ENCODE assay signal across 8 cellular contexts in the genomic region with DNA sequence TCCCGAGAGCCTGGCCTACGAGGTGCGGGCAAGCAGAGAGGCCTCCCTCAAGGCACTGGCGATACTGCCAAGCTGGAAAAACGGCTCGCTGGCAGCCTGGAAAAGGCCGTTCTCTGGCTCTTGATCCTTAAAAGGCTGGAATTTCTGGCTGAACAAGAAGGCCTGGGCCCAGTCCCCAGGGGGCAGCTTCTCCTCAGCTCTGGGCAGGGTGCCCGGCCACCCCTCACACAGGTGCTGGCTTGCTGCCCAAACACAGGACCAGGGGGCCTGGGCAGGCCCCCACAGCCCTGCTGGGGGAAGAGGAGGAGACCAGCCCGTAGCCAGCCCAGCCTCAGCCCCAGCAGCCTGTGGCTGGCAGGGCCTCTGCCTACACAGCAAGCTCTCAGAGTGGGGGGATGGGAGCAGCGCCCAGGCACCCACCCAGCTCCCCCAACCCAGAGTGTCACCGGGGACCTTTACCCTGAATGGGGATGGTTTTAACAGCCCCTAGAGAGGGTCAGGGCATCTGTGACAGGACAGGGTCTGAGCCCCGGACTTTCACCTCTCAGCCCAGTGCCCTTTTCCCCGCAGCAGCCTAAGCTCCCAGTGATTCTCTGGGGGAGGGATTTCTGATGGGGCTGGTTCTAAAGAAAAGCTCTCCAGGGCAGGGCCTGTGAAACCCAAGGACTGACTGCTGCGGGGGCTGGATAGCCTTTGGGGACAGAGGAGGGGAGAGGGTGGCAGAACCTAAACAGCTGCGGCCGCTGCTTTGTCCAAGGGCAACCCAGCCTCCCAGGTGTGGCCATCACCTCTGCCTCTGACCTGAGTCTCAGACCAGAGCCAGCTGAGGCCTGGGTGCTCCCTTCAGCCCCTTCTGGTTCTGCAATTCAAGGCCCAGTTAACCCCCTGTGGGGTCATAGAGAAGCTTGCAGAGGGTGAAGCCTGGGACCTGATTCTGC. TPM values are rescaled to one million over a fixed set of nuclear protein-coding genes. Genes with fewer than 3 reads are reported as not detected.
A peak's percentile ranks its signal among the peaks of the same experiment; 100 is the strongest.
DNase-seq lines count a peak whose midpoint lies in the region; ATAC-seq and TF ChIP-seq lines count a peak whose summit lies in the region.

No MANE protein-coding gene starts in this region.

- peak overlapping the region; percentile 95 to 99 for H3K27ac ChIP-seq in ascending aorta

- H3K27ac Mint-ChIP-seq in stimulated activated memory B cell treated with anti-CD40 and anti-IgM and Interleukin-4, amounts not matched to agents 10 μg/mL and 1 μg/mL and 100 μg/mL, for 72 hours: peak overlapping the region; percentile 67

- H3K36me3 ChIP-seq in ascending aorta: no peaks in the 10 kb centered on the region

- H3K27me3 Mint-ChIP-seq in stimulated activated memory B cell treated with anti-CD40 and anti-IgM and Interleukin-4, amounts not matched to agents 10 μg/mL and 1 μg/mL and 100 μg/mL, for 72 hours: no peaks in the 10 kb centered on the region

- H3K4me1 Mint-ChIP-seq in stimulated activated memory B cell treated with anti-CD40 and anti-IgM and Interleukin-4, amounts not matched to agents 10 μg/mL and 1 μg/mL and 100 μg/mL, for 72 hours: peaks cover 25% of the 10 kb centered on the region

- H3K36me3 Mint-ChIP-seq in stimulated activated memory B cell treated with anti-CD40 and anti-IgM and Interleukin-4, amounts not matched to agents 10 μg/mL and 1 μg/mL and 100 μg/mL, for 72 hours: no peaks in the 10 kb centered on the region

- H3K9me3 ChIP-seq in ascending aorta: no peaks in the 10 kb centered on the region

- H3K4me3 ChIP-seq in ascending aorta: no peak overlapping the region

- intact Hi-C loops in ascending aorta (cut with DNase I): loop anchor here (1.0 to 2.0 kb wide), 3 partner anchors 27 to 46 kb away; no protein-coding TSS in a partner anchor

- H3K4me3 Mint-ChIP-seq in stimulated activated memory B cell treated with anti-CD40 and anti-IgM and Interleukin-4, amounts not matched to agents 10 μg/mL and 1 μg/mL and 100 μg/mL, for 72 hours: no peak overlapping the region

- ATAC-seq in stimulated activated memory B cell treated with anti-CD40 and anti-IgM and Interleukin-4, amounts not matched to agents 10 μg/mL and 1 μg/mL and 100 μg/mL, for 72 hours: no peak
- ATAC-seq in GM21786 (IDR thresholded peaks at IDR 0.05; ENCODE audit: unreplicated experiment): no peak
- no peak for ATAC-seq in HG03442 (IDR thresholded peaks at IDR 0.05; ENCODE audit: unreplicated experiment)

- peak; percentile 72 for DNase-seq in Ammon's horn (ENCODE audit: low spot score)
- DNase-seq in NCI-H1694 (lab: John Stamatoyannopoulos, UW): peak; percentile 66
- peak in 1 of 2 donors; percentile 82 for DNase-seq in ascending aorta (ENCODE audit: low spot score in 2 of 2)
- DNase-seq in iPS-NIHi11 (ENCODE audit: low spot score): peak; percentile 40
- no peak for DNase-seq in effector CD8-positive, alpha-beta T cell (lab: John Stamatoyannopoulos, UW)

- no peak for TF ChIP-seq CTCF in ascending aorta (IDR thresholded peaks at IDR 0.05)

- no peaks in the 10 kb centered on the region for H3K27me3 ChIP-seq in ascending aorta

- H3K4me1 ChIP-seq in ascending aorta: peaks cover 13 to 26% of the 10 kb centered on the region in 2 donors

- no peaks in the 10 kb centered on the region for H3K9me3 Mint-ChIP-seq in stimulated activated memory B cell treated with anti-CD40 and anti-IgM and Interleukin-4, amounts not matched to agents 10 μg/mL and 1 μg/mL and 100 μg/mL, for 72 hours

RNA-seq across cellular contexts. Expression of a gene that starts 38.6 kb away (rescaled TPM):
- total RNA-seq in ascending aorta: 41.7 TPM
